In the genomic region with DNA sequence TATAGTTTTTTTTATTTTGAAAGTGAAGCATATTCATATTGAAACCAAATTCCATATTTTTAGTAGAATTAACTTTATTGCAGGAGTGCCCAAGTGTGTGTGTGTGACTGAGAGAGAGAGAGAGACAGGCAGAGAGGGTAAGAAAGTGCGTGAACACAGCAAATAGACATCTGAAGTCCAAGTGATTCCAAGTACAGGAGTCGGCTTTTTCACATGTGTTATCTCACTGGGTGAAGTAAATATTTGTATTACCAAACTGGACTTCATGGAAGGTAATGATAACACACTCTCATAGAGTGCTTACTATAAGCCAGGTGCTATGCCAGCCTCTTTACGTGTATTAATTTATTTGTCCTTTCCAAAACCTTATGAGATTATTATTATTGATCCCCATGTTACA, we compare ENCODE assay signal across 27 cellular contexts. TPM values are rescaled to one million over a fixed set of nuclear protein-coding genes. Genes with fewer than 3 reads are reported as not detected.
DNase-seq lines count a peak whose midpoint lies in the region; ATAC-seq, FAIRE-seq and TF ChIP-seq lines count a peak whose summit lies in the region.
"Had no signal": no experiment of that assay in that cellular context is flagged by ENCODE, and none has a peak within 500 bp of the region (broad histone marks: within the 10 kb centered on the region; RNA-seq: fewer than 3 reads in every experiment).

No MANE protein-coding gene starts in this region.

- H3K9me3 Mint-ChIP-seq in naive B cell = peaks cover 0 to 8% (median 3%) of the 10 kb centered on the region in 7 donors
- H3K9me3 Mint-ChIP-seq: CD8-positive, alpha-beta T cell; GM23338; HFFc6 had no signal

- FAIRE-seq in H54 (lab: Jason Lieb, UNC) = peak; percentile 15
- FAIRE-seq: A204.1, GM12878, HTR-8/SVneo had no signal

- DNase-seq in H54 (ENCODE audit: insufficient read length, low spot score) = no peak
- no peak for DNase-seq in left lobe of liver (ENCODE audit: low spot score)
- DNase-seq in naive B cell = no peak
- no peak for DNase-seq in DMS53 (lab: John Stamatoyannopoulos, UW)
- no peak for DNase-seq in kidney tubule cell (ENCODE audit: low spot score)
- no peak for DNase-seq in activated CD8-positive, alpha-beta memory T cell treated with anti-CD3 and anti-CD28 coated beads, Interleukin-2, amount 50 U/mL, for 48 hours
- no peak for DNase-seq in NCI-H69 (lab: John Stamatoyannopoulos, UW)
- DNase-seq: C1 segment of cervical spinal cord; Caco-2; CD8-positive, alpha-beta T cell; DMS79; EL; GDM1; HFFc6; IMR-90; NCI-H1092; NCI-H1417 treated with DMSO at 0.1 percent for 48 hours; NCI-H1694 treated with DMSO at 0.1 percent for 48 hours; NCI-H2081; NCI-H2227 treated with DMSO at 0.1 percent for 48 hours; NCI-H526 treated with DMSO at 0.1 percent for 48 hours; RPMI8226; SHP77 treated with DMSO at 0.1 percent for 48 hours had no signal

- H3K4me3 Mint-ChIP-seq in naive B cell = peak overlapping the region in 1 of 8 donors; percentile 76
- H3K4me3 Mint-ChIP-seq: CD8-positive, alpha-beta T cell; GM23338; HFFc6 had no signal

- peaks cover 42 to 60% (median 46%) of the 10 kb centered on the region in 3 donors for H3K4me1 Mint-ChIP-seq in naive B cell
- H3K4me1 Mint-ChIP-seq: GM23338 had no signal

- no peak for TF ChIP-seq POLR2A in H54 (IDR thresholded peaks at IDR 0.05; ENCODE audit: low read depth, low read length)

- ATAC-seq in left lobe of liver (peak; percentile 89), naive B cell (ENCODE audit: low read depth in 2 of 2) (no peak)
- ATAC-seq: CD8-positive, alpha-beta T cell; GM12878; GM23338 had no signal

- H3K27ac Mint-ChIP-seq in naive B cell = peak overlapping the region in 5 of 6 donors; percentile 90 to 99 (median 96)
- H3K27ac Mint-ChIP-seq: CD8-positive, alpha-beta T cell; GM23338; HFFc6 had no signal

- H3K27me3 Mint-ChIP-seq in naive B cell = no peaks in the 10 kb centered on the region

- H3K36me3 Mint-ChIP-seq in naive B cell = peaks cover 39 to 59% of the 10 kb centered on the region in 2 donors

RNA-seq across cellular contexts. Expression of gene PARP14, which starts 12.0 kb away (rescaled TPM):
- 37.5 TPM for total RNA-seq in left lobe of liver
- polyA plus RNA-seq in naive B cell (ENCODE audit: low read depth in 6 of 6) = 10 to 100 TPM in 5 of 6 donors, 1 to 10 TPM in 1; 5.9 to 45.2 (median 34.2) TPM
